In the genomic region with DNA sequence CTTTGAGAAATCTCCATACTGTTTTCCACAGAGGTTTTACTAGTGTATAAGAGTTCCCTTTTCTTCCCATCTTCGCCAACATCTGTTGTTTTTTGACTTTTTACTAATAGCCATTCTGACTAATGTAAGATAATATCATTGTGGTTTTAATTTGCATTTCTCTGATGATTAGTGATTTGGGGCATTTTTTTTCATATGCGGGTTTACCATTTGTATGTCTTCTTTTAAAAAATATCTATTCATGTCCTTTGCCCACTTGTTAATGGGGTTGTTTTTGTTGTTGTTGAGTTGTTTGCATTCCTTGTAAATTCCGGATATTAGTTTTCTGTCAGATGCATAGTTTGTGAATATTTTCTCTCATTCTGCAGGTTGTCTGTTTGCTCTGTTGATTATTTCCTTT, we compare ENCODE assay signal across 1 cellular context.
TF ChIP-seq lines count a peak whose summit lies in the region.

No MANE protein-coding gene starts in this region.

TF ChIP-seq in GM12878, 131 proteins besides CTCF, POLR2A, EP300 and RAD21 (continued from another document):
- TF ChIP-seq, protein P1, sequence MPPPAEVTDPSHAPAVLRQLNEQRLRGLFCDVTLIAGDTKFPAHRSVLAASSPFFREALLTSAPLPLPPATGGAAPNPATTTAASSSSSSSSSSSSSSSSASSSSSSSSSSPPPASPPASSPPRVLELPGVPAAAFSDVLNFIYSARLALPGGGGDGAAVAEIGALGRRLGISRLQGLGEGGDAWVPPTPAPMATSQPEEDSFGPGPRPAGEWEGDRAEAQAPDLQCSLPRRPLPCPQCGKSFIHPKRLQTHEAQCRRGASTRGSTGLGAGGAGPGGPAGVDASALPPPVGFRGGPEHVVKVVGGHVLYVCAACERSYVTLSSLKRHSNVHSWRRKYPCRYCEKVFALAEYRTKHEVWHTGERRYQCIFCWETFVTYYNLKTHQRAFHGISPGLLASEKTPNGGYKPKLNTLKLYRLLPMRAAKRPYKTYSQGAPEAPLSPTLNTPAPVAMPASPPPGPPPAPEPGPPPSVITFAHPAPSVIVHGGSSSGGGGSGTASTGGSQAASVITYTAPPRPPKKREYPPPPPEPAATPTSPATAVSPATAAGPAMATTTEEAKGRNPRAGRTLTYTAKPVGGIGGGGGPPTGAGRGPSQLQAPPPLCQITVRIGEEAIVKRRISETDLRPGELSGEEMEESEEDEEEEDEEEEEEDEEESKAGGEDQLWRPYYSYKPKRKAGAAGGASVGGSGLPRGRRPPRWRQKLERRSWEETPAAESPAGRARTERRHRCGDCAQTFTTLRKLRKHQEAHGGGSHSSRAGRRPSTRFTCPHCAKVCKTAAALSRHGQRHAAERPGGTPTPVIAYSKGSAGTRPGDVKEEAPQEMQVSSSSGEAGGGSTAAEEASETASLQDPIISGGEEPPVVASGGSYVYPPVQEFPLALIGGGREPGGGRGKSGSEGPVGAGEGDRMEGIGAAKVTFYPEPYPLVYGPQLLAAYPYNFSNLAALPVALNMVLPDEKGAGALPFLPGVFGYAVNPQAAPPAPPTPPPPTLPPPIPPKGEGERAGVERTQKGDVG (CRISPR knock-in tag; IDR thresholded peaks at IDR 0.05), result no peak
- TF ChIP-seq, protein P2, sequence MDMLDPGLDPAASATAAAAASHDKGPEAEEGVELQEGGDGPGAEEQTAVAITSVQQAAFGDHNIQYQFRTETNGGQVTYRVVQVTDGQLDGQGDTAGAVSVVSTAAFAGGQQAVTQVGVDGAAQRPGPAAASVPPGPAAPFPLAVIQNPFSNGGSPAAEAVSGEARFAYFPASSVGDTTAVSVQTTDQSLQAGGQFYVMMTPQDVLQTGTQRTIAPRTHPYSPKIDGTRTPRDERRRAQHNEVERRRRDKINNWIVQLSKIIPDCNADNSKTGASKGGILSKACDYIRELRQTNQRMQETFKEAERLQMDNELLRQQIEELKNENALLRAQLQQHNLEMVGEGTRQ (IDR thresholded peaks at IDR 0.05; ENCODE audit: borderline replicate concordance, low read depth, low read length), result no peak
- TF ChIP-seq NFXL1 (IDR thresholded peaks at IDR 0.05; ENCODE audit: borderline replicate concordance) (no peak), KAT2A (conservative IDR thresholded peaks at IDR 0.05; ENCODE audit: control insufficient read depth, low read depth, low read length) (no peak), POLR2AphosphoS2 (IDR thresholded peaks at IDR 0.05; ENCODE audit: low read depth, low read length) (no peak), ASH2L (IDR thresholded peaks at IDR 0.05; ENCODE audit: borderline replicate concordance, low read depth) (no peak), KDM1A (IDR thresholded peaks at IDR 0.05; ENCODE audit: borderline replicate concordance) (no peak), SPI1 (IDR thresholded peaks at IDR 0.05; ENCODE audit: borderline replicate concordance, insufficient read depth, low read depth, low read length) (no peak)
